In genomic region chr10:132468201-132468600, GRCh38 we compare ENCODE assay signal across 23 cellular contexts.
A peak's percentile ranks its signal among the peaks of the same experiment; 100 is the strongest.
DNase-seq lines count a peak whose midpoint lies in the region; ATAC-seq and TF ChIP-seq lines count a peak whose summit lies in the region.
"Had no signal": no experiment of that assay in that cellular context is flagged by ENCODE, and none has a peak within 500 bp of the region (broad histone marks: within the 10 kb centered on the region; RNA-seq: fewer than 3 reads in every experiment).

No MANE protein-coding gene starts in this region.

- no peak overlapping the region for H2BK20ac ChIP-seq in H9 (ENCODE audit: low read depth, low read length, poor library complexity, severe bottlenecking)

- no peak overlapping the region for H4K5ac ChIP-seq in H9 (ENCODE audit: insufficient read length, low read depth, low read length)

- H4K20me1 ChIP-seq in H9 (ENCODE audit: control insufficient read depth, insufficient read depth, insufficient read length), result no peaks in the 10 kb centered on the region

- H3K23ac ChIP-seq in H9 (ENCODE audit: insufficient read length, low read depth, low read length), result no peak overlapping the region

- CTCF ChIA-PET in WTC11 (lab: Charles Lee), result interaction anchor here (0.6 to 2.5 kb wide), 9 partner anchors 8 to 171 kb away, joined by 3 to 12 read pairs (median 4); no protein-coding TSS in a partner anchor
- CTCF ChIA-PET in RWPE1 (lab: Yijun Ruan, JAX), result interaction anchor here (0.6 to 1.4 kb wide), 4 partner anchors 14 to 234 kb away, joined by 3 to 7 read pairs (median 4); no protein-coding TSS in a partner anchor

- H3K27ac ChIP-seq in H9 (ENCODE audit: insufficient read length, low read depth, low read length), result no peak overlapping the region
- peak overlapping the region; percentile 58 for H3K27ac ChIP-seq in layer of hippocampus (ENCODE audit: low read depth, low read length)
- peak overlapping the region in 4 of 5 donors; percentile 38 to 95 (median 80) for H3K27ac ChIP-seq in stomach
- H3K27ac ChIP-seq in RWPE1, result no peak overlapping the region
- H3K27ac ChIP-seq: cardiac muscle cell, epithelial cell of prostate had no signal

- TF ChIP-seq CTCF in H9 (conservative IDR thresholded peaks at IDR 0.05) (no peak), WTC11 (IDR thresholded peaks at IDR 0.05) (no peak), stomach (IDR thresholded peaks at IDR 0.05) (no peak), RWPE1 (conservative IDR thresholded peaks at IDR 0.05; ENCODE audit: low read depth) (no peak)

- H3K9me3 ChIP-seq in H9 (ENCODE audit: control insufficient read depth, low read depth, low read length), result no peaks in the 10 kb centered on the region
- H3K9me3 ChIP-seq in stomach, result no peaks in the 10 kb centered on the region

- H3K9me3 Mint-ChIP-seq in H9, result peaks cover 3 to 8% of the 10 kb centered on the region in 2 experiments; a peak in 3 of 5 replicates
- H3K9me3 Mint-ChIP-seq in WTC11, result peaks cover 4% of the 10 kb centered on the region
- H3K9me3 Mint-ChIP-seq: activated naive CD4-positive, alpha-beta T cell treated with anti-CD3 and anti-CD28 coated beads, Interleukin-2, amount 10 ng/mL, durations not matched to agents 7 days and 5 days had no signal

- H2AFZ ChIP-seq in H9 (ENCODE audit: low read length), result no peak overlapping the region

- no peak overlapping the region for H3K4ac ChIP-seq in H9 (ENCODE audit: low read depth, low read length)

- intact Hi-C loops in stomach (cut with DNase I; ENCODE audit: low total_unique reads), result loop anchor here (10.0 kb wide), 1 partner anchor 67 kb away; the partner anchor contains the start of gene INPP5A

- H3K56ac ChIP-seq in H9 (ENCODE audit: insufficient read length, low read depth, low read length), result no peak overlapping the region

- H3K4me1 Mint-ChIP-seq in H9 (peaks cover 3 to 18% of the 10 kb centered on the region in 2 experiments; a peak in 3 of 4 replicates), WTC11 (peaks cover 5% of the 10 kb centered on the region)
- H3K4me1 Mint-ChIP-seq: activated naive CD4-positive, alpha-beta T cell treated with anti-CD3 and anti-CD28 coated beads, Interleukin-2, amount 10 ng/mL, durations not matched to agents 7 days and 5 days had no signal

- H2BK15ac ChIP-seq in H9 (ENCODE audit: low read depth, low read length), result no peak overlapping the region

- H3K27me3 ChIP-seq in H9 (ENCODE audit: insufficient read depth, low read length), result no peaks in the 10 kb centered on the region
- H3K27me3 ChIP-seq in layer of hippocampus (ENCODE audit: control insufficient read depth, insufficient read depth, low read length), result no peaks in the 10 kb centered on the region
- H3K27me3 ChIP-seq in stomach, result no peaks in the 10 kb centered on the region
- H3K27me3 ChIP-seq: cardiac muscle cell, dorsolateral prefrontal cortex had no signal

- WGBS in H9 (ENCODE audit: extremely low coverage, insufficient read length, low lambda C conversion rate), result no CpG with 5 or more reads among the region's 6 CpGs
- WGBS in stomach, 5 donors, result 36 to 68% (median 51%) methylated on average over 5 to 6 of the region's 6 CpGs

- POLR2A ChIA-PET in WTC11 (lab: Charles Lee), result interaction anchor here (0.6 to 1.4 kb wide), 2 partner anchors 40 to 49 kb away, joined by 3 to 5 read pairs; no protein-coding TSS in a partner anchor
- POLR2A ChIA-PET in RWPE1 (lab: Yijun Ruan, JAX; ENCODE audit: low non-redundant PET), result no interaction called here

- H2BK120ac ChIP-seq in H9 (ENCODE audit: low read depth, low read length, poor library complexity, severe bottlenecking), result no peak overlapping the region

- H3K23me2 ChIP-seq in H9 (ENCODE audit: insufficient read length, low read depth, low read length, poor library complexity, severe bottlenecking), result no peaks in the 10 kb centered on the region

- ATAC-seq in WTC11, result no peak
- ATAC-seq: left ventricle myocardium superior had no signal

- H3K27ac Mint-ChIP-seq in H9 (no peak overlapping the region), WTC11 (no peak overlapping the region)
- H3K27ac Mint-ChIP-seq: activated naive CD4-positive, alpha-beta T cell treated with anti-CD3 and anti-CD28 coated beads, Interleukin-2, amount 10 ng/mL, durations not matched to agents 7 days and 5 days; activated T-cell treated with anti-CD3 and anti-CD28 coated beads, Interleukin-2, amount 50 U/mL, for 24 hours; CD4-positive, alpha-beta memory T cell had no signal

- H3K36me3 Mint-ChIP-seq in H9 (ENCODE audit: insufficient read depth in 1 of 3, low read depth in 3 of 3) (peaks cover 0 to 4% (median 3%) of the 10 kb centered on the region in 3 experiments; a peak in 3 of 7 replicates), WTC11 (no peaks in the 10 kb centered on the region)
- H3K36me3 Mint-ChIP-seq: activated naive CD4-positive, alpha-beta T cell treated with anti-CD3 and anti-CD28 coated beads, Interleukin-2, amount 10 ng/mL, durations not matched to agents 7 days and 5 days had no signal

- no peaks in the 10 kb centered on the region for H3K36me3 ChIP-seq in stomach
- H3K36me3 ChIP-seq: cardiac muscle cell, HAP-1 had no signal

- no peak overlapping the region for H3K4me3 ChIP-seq in stomach
- H3K4me3 ChIP-seq: cardiac muscle cell, dorsolateral prefrontal cortex, HAP-1 had no signal

- no peaks in the 10 kb centered on the region for H3K79me2 ChIP-seq in H9 (ENCODE audit: insufficient read depth, low read length)

- no peak overlapping the region for H3T11ph ChIP-seq in H9 (ENCODE audit: low read length)

- no peak for TF ChIP-seq EP300 in stomach (IDR thresholded peaks at IDR 0.05)

- H3K4me1 ChIP-seq in H9 (ENCODE audit: insufficient read depth, low read length), result no peaks in the 10 kb centered on the region
- peaks cover 39 to 70% (median 59%) of the 10 kb centered on the region in 4 donors for H3K4me1 ChIP-seq in stomach
- H3K4me1 ChIP-seq: HAP-1 had no signal

- no peak overlapping the region for H3K9ac ChIP-seq in H9 (ENCODE audit: extremely low read depth, insufficient read length, low read length)

- H3K4me3 Mint-ChIP-seq in H9 (peak overlapping the region in 1 of 2 experiments; percentile 53; a peak in 1 of 5 replicates), WTC11 (peak overlapping the region; percentile 27; the same call in 1 of the 2 replicates)
- H3K4me3 Mint-ChIP-seq: activated naive CD4-positive, alpha-beta T cell treated with anti-CD3 and anti-CD28 coated beads, Interleukin-2, amount 10 ng/mL, durations not matched to agents 7 days and 5 days; activated T-cell treated with anti-CD3 and anti-CD28 coated beads, Interleukin-2, amount 50 U/mL, for 24 hours; CD4-positive, alpha-beta memory T cell had no signal

- DNase-seq in H9 (no peak), WTC11 (ENCODE audit: low spot score) (no peak), stomach (no peak), RWPE1 (ENCODE audit: low spot score) (no peak), NCI-H1092 (lab: John Stamatoyannopoulos, UW) (no peak), HK-2 (ENCODE audit: unreplicated experiment) (no peak), NCI-H1694 treated with DMSO at 0.1 percent for 48 hours (lab: John Stamatoyannopoulos, UW) (no peak)
- DNase-seq: activated CD4-positive, alpha-beta T cell treated with anti-CD3 and anti-CD28 coated beads for 1 hour; activated T-cell treated with anti-CD3 and anti-CD28 coated beads, Interleukin-2, amount 50 U/mL, for 24 hours; CD4-positive, alpha-beta memory T cell; DND-41; Kasumi-1; NCI-H1048; nucleus accumbens; SHP77; SW 1271 had no signal

- no peaks in the 10 kb centered on the region for H3K79me1 ChIP-seq in H9 (ENCODE audit: insufficient read depth, low read depth, low read length, poor library complexity, severe bottlenecking)

- H4K91ac ChIP-seq in H9 (ENCODE audit: insufficient read length, low read depth, low read length), result no peak overlapping the region

- H2BK12ac ChIP-seq in H9 (ENCODE audit: insufficient read length, low read depth, low read length), result no peak overlapping the region

- no peak for TF ChIP-seq POLR2A in stomach (IDR thresholded peaks at IDR 0.05)

- peaks cover 13% of the 10 kb centered on the region for H3K27me3 Mint-ChIP-seq in H9 (ENCODE audit: low read depth)
- no peaks in the 10 kb centered on the region; the same call in 1 of the 2 replicates for H3K27me3 Mint-ChIP-seq in WTC11 (ENCODE audit: low read depth)

- H3K14ac ChIP-seq in H9 (ENCODE audit: insufficient read depth, low read length), result no peak overlapping the region; the same call in 1 of the 2 replicates

- H3K4me2 ChIP-seq in H9 (ENCODE audit: insufficient read depth, insufficient read length, low read length), result peak overlapping the region; percentile 59

- H3K18ac ChIP-seq in H9 (ENCODE audit: insufficient read length, low read depth, low read length), result no peak overlapping the region

- no peak overlapping the region for H2AK5ac ChIP-seq in H9 (ENCODE audit: insufficient read length, low read length)

- H4K8ac ChIP-seq in H9 (replicated peaks; ENCODE audit: insufficient read length, low read depth, low read length), result no peak overlapping the region

- no peak overlapping the region for H2BK5ac ChIP-seq in H9 (ENCODE audit: insufficient read length, low read length)

TF ChIP-seq in WTC11, 78 proteins besides CTCF, POLR2A, EP300 and RAD21 (continues in another document):
- TF ChIP-seq, protein P1, sequence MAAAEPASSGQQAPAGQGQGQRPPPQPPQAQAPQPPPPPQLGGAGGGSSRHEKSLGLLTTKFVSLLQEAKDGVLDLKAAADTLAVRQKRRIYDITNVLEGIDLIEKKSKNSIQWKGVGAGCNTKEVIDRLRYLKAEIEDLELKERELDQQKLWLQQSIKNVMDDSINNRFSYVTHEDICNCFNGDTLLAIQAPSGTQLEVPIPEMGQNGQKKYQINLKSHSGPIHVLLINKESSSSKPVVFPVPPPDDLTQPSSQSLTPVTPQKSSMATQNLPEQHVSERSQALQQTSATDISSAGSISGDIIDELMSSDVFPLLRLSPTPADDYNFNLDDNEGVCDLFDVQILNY (CRISPR knock-in tag; IDR thresholded peaks at IDR 0.05), result no peak

Comparison
In these comparisons a context has a peak if more than half of its experiments do, and no peak if none do; other contexts are left out.
1. H3K27ac ChIP-seq: peak in layer of hippocampus (single experiment) and stomach (4 of 5); none in H9 (single experiment) and RWPE1 (single experiment).